In genomic region chr1:228275154-228275434, GRCh38 we compare ENCODE assay signal across 9 cellular contexts.
DNase-seq lines count a peak whose midpoint lies in the region; ATAC-seq and TF ChIP-seq lines count a peak whose summit lies in the region.
"Had no signal": no experiment of that assay in that cellular context is flagged by ENCODE, and none has a peak within 500 bp of the region (broad histone marks: within the 10 kb centered on the region; RNA-seq: fewer than 3 reads in every experiment).

No MANE protein-coding gene starts in this region.

- no peak for TF ChIP-seq RAD21 in HCT116 (IDR thresholded peaks at IDR 0.05; ENCODE audit: low read depth)

- no peaks in the 10 kb centered on the region for H4K20me1 ChIP-seq in HCT116 (ENCODE audit: insufficient read depth)

- BruUV-seq in HCT116 (replicated peaks; lab: Mats Ljungman, UMichigan), result no TSS peak

- peak overlapping the region; percentile 70 for H3K9ac ChIP-seq in HCT116 (ENCODE audit: low read length)
- peak overlapping the region; percentile 34 for H3K9ac ChIP-seq in iPS-18a (ENCODE audit: low read length)

- H3K4me3 ChIP-seq in HCT116 (replicated peaks in 1 of 2; ENCODE audit: low read depth in 1 of 2, low read length in 2 of 2) (peak overlapping the region; percentile 56 to 72), iPS-18a (ENCODE audit: low read length) (peak overlapping the region; percentile 67), skin epidermis (peak overlapping the region; percentile 39 to 63 (median 54))

- POLR2A ChIA-PET in HCT116 (lab: Charles Lee), result no interaction called here

- H3K36me3 ChIP-seq in HCT116 (ENCODE audit: control insufficient read depth in 1 of 2, insufficient read depth in 2 of 2, low read length in 2 of 2) (no peaks in the 10 kb centered on the region; a peak in 1 of 4 replicates), iPS-18a (ENCODE audit: control insufficient read depth, low read depth, low read length) (peaks cover 5% of the 10 kb centered on the region)

- no peak overlapping the region for H2AFZ ChIP-seq in HCT116 (ENCODE audit: low read depth, low read length, poor library complexity, severe bottlenecking)

- no peaks in the 10 kb centered on the region for H3K9me2 ChIP-seq in HCT116 (ENCODE audit: insufficient read depth)

- H3K27me3 ChIP-seq in HCT116 (ENCODE audit: insufficient read depth, low read length) (no peaks in the 10 kb centered on the region), iPS-18a (ENCODE audit: control insufficient read depth, insufficient read depth, low read length) (peaks cover 10% of the 10 kb centered on the region)

- H3K9me3 Mint-ChIP-seq in activated naive CD4-positive, alpha-beta T cell treated with anti-CD3 and anti-CD28 coated beads, Interleukin-2, amount 50 U/mL, for 72 hours, result no peaks in the 10 kb centered on the region

- H3K4me2 ChIP-seq in HCT116 (ENCODE audit: low read length), result peak overlapping the region; percentile 96

- no peak for ATAC-seq in HCT116
- ATAC-seq in activated naive CD4-positive, alpha-beta T cell treated with anti-CD3 and anti-CD28 coated beads, Interleukin-2, amount 50 U/mL, for 72 hours, result peak; percentile 1 to 17
- no peak for ATAC-seq in GM18502 (IDR thresholded peaks at IDR 0.05; ENCODE audit: poor library complexity, unreplicated experiment)

- peak overlapping the region; percentile 75 to 86 for H3K27ac Mint-ChIP-seq in activated naive CD4-positive, alpha-beta T cell treated with anti-CD3 and anti-CD28 coated beads, Interleukin-2, amount 50 U/mL, for 72 hours

- CTCF ChIA-PET in HCT116 (lab: Charles Lee), result interaction anchor here (1.4 kb wide), 1 partner anchor 61 kb away, joined by 3 read pairs; no protein-coding TSS in a partner anchor

- no peak for TF ChIP-seq POLR2A in HCT116 (IDR thresholded peaks at IDR 0.05; ENCODE audit: borderline replicate concordance, extremely low read depth, insufficient read depth, insufficient read length)

- peaks cover 6 to 18% of the 10 kb centered on the region in 2 experiments; a peak in 3 of 4 replicates for H3K4me1 ChIP-seq in HCT116 (ENCODE audit: control insufficient read depth in 1 of 2, insufficient read depth in 2 of 2, low read length in 2 of 2)
- no peaks in the 10 kb centered on the region for H3K4me1 ChIP-seq in iPS-18a (ENCODE audit: control insufficient read depth, low read depth, low read length)

- H3K27ac ChIP-seq in HCT116 (ENCODE audit: low read depth, low read length) (peak overlapping the region; percentile 40; the same call in 1 of the 2 replicates), iPS-18a (ENCODE audit: low read length) (no peak overlapping the region), skin epidermis (peak overlapping the region in 15 of 21 experiments; percentile 20 to 84 (median 72))

- no peak for DNase-seq in HCT116 (ENCODE audit: low read depth, low spot score)
- no peak for DNase-seq in activated naive CD4-positive, alpha-beta T cell treated with anti-CD3 and anti-CD28 coated beads, Interleukin-2, amount 50 U/mL, for 72 hours (ENCODE audit: low spot score in 2 of 2)
- no peak for DNase-seq in putamen (ENCODE audit: low spot score)
- no peak for DNase-seq in HCEC 1CT
- DNase-seq in AG08395 (ENCODE audit: low spot score), result no peak
- DNase-seq: NCI-H1436 treated with DMSO at 0.1 percent for 48 hours had no signal

- intact Hi-C loops in HCT116 (cut with micrococcal nuclease), result no loop called here

- H3K79me2 ChIP-seq in HCT116 (ENCODE audit: insufficient read depth, low read length), result no peaks in the 10 kb centered on the region

- H3K9me3 ChIP-seq in HCT116 (ENCODE audit: control insufficient read depth in 1 of 2, insufficient read depth in 1 of 2, low read depth in 1 of 2, low read length in 2 of 2) (no peaks in the 10 kb centered on the region), iPS-18a (ENCODE audit: control insufficient read depth, low read depth, low read length) (no peaks in the 10 kb centered on the region)

- RAD21 ChIA-PET in HCT116 (lab: Charles Lee; ENCODE audit: low non-redundant PET in 1 of 2, low total read pairs in 2 of 2, uncharacterized antibody in 2 of 2, unreplicated experiment in 2 of 2), result no interaction called here

- TF ChIP-seq CTCF in HCT116 (IDR thresholded peaks at IDR 0.05 in 2 of 3, conservative IDR thresholded peaks at IDR 0.05 in 1 of 3; ENCODE audit: borderline replicate concordance in 1 of 3, insufficient read depth in 1 of 3, low read depth in 2 of 3, low read length in 2 of 3), result no peak

- no peaks in the 10 kb centered on the region for H3K36me3 Mint-ChIP-seq in activated naive CD4-positive, alpha-beta T cell treated with anti-CD3 and anti-CD28 coated beads, Interleukin-2, amount 50 U/mL, for 72 hours

TF ChIP-seq in HCT116, 20 proteins besides CTCF, POLR2A, EP300 and RAD21:
- TF ChIP-seq TCF7L2 (IDR thresholded peaks at IDR 0.05; ENCODE audit: borderline replicate concordance, extremely low read depth, insufficient read depth, insufficient read length), result no peak
- no peak for TF ChIP-seq ATF3 (IDR thresholded peaks at IDR 0.05)
- no peak for TF ChIP-seq EZH2 (IDR thresholded peaks at IDR 0.05)
- TF ChIP-seq REST (IDR thresholded peaks at IDR 0.05; ENCODE audit: low read depth), result no peak
- no peak for TF ChIP-seq CEBPB (IDR thresholded peaks at IDR 0.05; ENCODE audit: low read depth)
- TF ChIP-seq MAX (IDR thresholded peaks at IDR 0.05), result no peak
- TF ChIP-seq YY1 (IDR thresholded peaks at IDR 0.05; ENCODE audit: extremely low read depth, insufficient replicate concordance, low read depth, low read length), result no peak
- no peak for TF ChIP-seq SIN3A (IDR thresholded peaks at IDR 0.05; ENCODE audit: low read depth)

Comparison
In these comparisons a context has a peak if more than half of its experiments do, and no peak if none do; other contexts are left out.
1. ATAC-seq: peak in activated naive CD4-positive, alpha-beta T cell treated with anti-CD3 and anti-CD28 coated beads, Interleukin-2, amount 50 U/mL, for 72 hours (2 of 2); none in HCT116 (single experiment) and GM18502 (single experiment).
2. Peak in every context shown above with its lines, with median percentiles within 50 percentile points of each other: H3K4me3 ChIP-seq.